ENCODE assay signal across 20 cellular contexts in the genomic region with DNA sequence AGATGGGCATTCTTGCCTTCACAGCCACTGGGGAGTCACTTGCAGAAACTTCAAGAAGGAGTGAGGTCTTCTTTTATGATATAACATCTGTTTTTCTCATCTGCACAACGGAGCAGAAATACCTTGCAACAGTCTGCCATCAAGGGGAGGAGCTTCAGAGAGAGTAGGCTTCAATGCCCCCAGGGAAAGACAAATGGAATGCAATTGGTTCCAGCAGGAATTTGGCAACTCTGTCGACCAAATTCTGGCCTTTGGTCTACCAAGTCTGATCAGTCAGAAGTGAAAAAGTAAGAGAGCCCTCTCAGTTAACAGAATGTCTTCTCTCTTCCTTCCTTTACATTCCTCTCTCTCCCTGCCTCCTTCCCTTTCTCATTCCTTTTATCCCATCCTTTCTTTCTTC.
"Had no signal": no experiment of that assay in that cellular context is flagged by ENCODE, and none has a peak within 500 bp of the region (broad histone marks: within the 10 kb centered on the region; RNA-seq: fewer than 3 reads in every experiment).

No MANE protein-coding gene starts in this region.

- ATAC-seq: activated naive CD4-positive, alpha-beta T cell treated with anti-CD3 and anti-CD28 coated beads, Interleukin-2, amount 50 U/mL, for 72 hours; activated T-helper 17 cell treated with anti-CD3 and anti-CD28 coated beads, Interleukin-2, amount 50 U/mL, for 72 hours; effector memory CD8-positive, alpha-beta T cell; left lung; natural killer cell; T-cell had no signal

- DNase-seq: activated CD8-positive, alpha-beta memory T cell treated with anti-CD3 and anti-CD28 coated beads for 24 hours; activated CD8-positive, alpha-beta memory T cell treated with anti-CD3 and anti-CD28 coated beads, Interleukin-2, amount 50 U/mL, for 4 hours; activated T-cell treated with anti-CD3 and anti-CD28 coated beads, Interleukin-2, amount 50 U/mL, for 24 hours; adrenal gland; brain microvascular endothelial cell; central memory CD4-positive, alpha-beta T cell; dorsolateral prefrontal cortex; effector memory CD8-positive, alpha-beta T cell; immature natural killer cell; kidney glomerular epithelial cell; left lung; midbrain; natural killer cell; stimulated activated CD4-positive, alpha-beta T cell treated with anti-CD3 and anti-CD28 coated beads, Interleukin-12 subunit alpha, Interleukin-12 subunit beta, amount 100 ng/mL, for 4 hours; T-cell; tibial artery had no signal

- H3K4me3 ChIP-seq: adrenal gland, ascending aorta, dorsolateral prefrontal cortex, esophagus muscularis mucosa, left lung, tibial artery had no signal
